ENCODE assay signal across 1 cellular context in the genomic region with DNA sequence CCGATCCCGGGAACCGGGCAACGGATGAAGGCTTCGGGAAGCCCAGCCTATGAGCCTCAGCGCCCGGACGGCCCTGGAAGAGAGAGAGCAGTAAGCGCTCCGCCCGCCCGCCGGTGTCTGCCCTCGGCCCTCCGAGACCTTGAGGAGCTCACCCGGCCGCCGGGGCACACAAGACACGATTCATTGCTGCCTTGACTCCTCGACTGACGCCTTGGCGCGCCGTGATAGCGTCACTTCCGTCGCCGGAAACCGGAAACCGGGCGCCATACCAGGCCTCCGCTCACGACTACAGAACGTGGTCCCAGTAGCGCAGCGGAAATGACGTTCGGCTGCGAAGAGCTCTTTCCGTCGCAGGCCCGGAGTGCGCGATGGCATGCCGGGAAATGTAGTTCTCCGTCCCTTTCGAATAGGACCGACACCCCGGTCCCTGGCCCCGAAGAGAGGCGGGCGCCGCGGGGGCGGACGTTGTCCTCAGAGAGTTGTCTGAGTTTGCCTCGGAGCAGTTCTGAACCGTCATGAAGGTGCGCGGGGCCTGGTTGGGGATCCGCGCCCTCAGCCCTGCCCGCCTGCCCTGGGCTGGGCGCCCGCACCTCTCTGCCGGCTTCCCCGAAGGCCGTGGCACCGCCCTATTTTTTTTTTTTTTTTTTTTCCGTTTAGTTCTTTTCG.
A peak's percentile ranks its signal among the peaks of the same experiment; 100 is the strongest.
TF ChIP-seq lines count a peak whose summit lies in the region.

A gene (minus strand): TSS at position 208 of the 666 bp plus-strand sequence. CDS start 24 bp downstream, at position 184.

TF ChIP-seq in HepG2, 621 proteins besides CTCF, POLR2A, EP300 and RAD21 (continued from another document and continues in another):
- TF ChIP-seq, protein P1, sequence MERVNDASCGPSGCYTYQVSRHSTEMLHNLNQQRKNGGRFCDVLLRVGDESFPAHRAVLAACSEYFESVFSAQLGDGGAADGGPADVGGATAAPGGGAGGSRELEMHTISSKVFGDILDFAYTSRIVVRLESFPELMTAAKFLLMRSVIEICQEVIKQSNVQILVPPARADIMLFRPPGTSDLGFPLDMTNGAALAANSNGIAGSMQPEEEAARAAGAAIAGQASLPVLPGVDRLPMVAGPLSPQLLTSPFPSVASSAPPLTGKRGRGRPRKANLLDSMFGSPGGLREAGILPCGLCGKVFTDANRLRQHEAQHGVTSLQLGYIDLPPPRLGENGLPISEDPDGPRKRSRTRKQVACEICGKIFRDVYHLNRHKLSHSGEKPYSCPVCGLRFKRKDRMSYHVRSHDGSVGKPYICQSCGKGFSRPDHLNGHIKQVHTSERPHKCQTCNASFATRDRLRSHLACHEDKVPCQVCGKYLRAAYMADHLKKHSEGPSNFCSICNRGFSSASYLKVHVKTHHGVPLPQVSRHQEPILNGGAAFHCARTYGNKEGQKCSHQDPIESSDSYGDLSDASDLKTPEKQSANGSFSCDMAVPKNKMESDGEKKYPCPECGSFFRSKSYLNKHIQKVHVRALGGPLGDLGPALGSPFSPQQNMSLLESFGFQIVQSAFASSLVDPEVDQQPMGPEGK (CRISPR knock-in tag; IDR thresholded peaks at IDR 0.05): peak; percentile 49
- TF ChIP-seq KAT2B (IDR thresholded peaks at IDR 0.05; ENCODE audit: borderline replicate concordance, low read depth, low read length): no peak
- no peak; the same call in 1 of the 2 replicates for TF ChIP-seq ZNF556 (CRISPR knock-in tag; IDR thresholded peaks at IDR 0.05; ENCODE audit: borderline replicate concordance)
- TF ChIP-seq HHEX (CRISPR knock-in tag; IDR thresholded peaks at IDR 0.05): no peak
- no peak for TF ChIP-seq PCBP2 (optimal IDR thresholded peaks at IDR 0.05; ENCODE audit: low read depth, low read length, poor library complexity, severe bottlenecking)
- TF ChIP-seq TEAD2 (CRISPR knock-in tag; IDR thresholded peaks at IDR 0.05): no peak
- peak; percentile 65; the same call in 1 of the 2 replicates for TF ChIP-seq MEIS2 (CRISPR knock-in tag; IDR thresholded peaks at IDR 0.05)
- TF ChIP-seq ZNF460 (CRISPR knock-in tag; IDR thresholded peaks at IDR 0.05; ENCODE audit: borderline replicate concordance): peak; percentile 22; the same call in 1 of the 2 replicates
- TF ChIP-seq, protein P2, sequence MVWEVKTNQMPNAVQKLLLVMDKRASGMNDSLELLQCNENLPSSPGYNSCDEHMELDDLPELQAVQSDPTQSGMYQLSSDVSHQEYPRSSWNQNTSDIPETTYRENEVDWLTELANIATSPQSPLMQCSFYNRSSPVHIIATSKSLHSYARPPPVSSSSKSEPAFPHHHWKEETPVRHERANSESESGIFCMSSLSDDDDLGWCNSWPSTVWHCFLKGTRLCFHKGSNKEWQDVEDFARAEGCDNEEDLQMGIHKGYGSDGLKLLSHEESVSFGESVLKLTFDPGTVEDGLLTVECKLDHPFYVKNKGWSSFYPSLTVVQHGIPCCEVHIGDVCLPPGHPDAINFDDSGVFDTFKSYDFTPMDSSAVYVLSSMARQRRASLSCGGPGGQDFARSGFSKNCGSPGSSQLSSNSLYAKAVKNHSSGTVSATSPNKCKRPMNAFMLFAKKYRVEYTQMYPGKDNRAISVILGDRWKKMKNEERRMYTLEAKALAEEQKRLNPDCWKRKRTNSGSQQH (CRISPR knock-in tag; IDR thresholded peaks at IDR 0.05; ENCODE audit: low read depth): peak; percentile 90
- peak; percentile 94 for TF ChIP-seq HDAC2 (CRISPR knock-in tag; IDR thresholded peaks at IDR 0.05)
- TF ChIP-seq KLF6 (CRISPR knock-in tag; IDR thresholded peaks at IDR 0.05): peak; percentile 42; the same call in 1 of the 2 replicates
- no peak for TF ChIP-seq SMARCE1 (IDR thresholded peaks at IDR 0.05; ENCODE audit: borderline replicate concordance)
- TF ChIP-seq MXI1 (IDR thresholded peaks at IDR 0.05; ENCODE audit: borderline replicate concordance, low read depth, low read length): peak; percentile 96; the same call in 2 of the 3 replicates
- TF ChIP-seq NR2C2 (CRISPR knock-in tag; IDR thresholded peaks at IDR 0.05; ENCODE audit: borderline replicate concordance): peak; percentile 88
- TF ChIP-seq, protein P3, sequence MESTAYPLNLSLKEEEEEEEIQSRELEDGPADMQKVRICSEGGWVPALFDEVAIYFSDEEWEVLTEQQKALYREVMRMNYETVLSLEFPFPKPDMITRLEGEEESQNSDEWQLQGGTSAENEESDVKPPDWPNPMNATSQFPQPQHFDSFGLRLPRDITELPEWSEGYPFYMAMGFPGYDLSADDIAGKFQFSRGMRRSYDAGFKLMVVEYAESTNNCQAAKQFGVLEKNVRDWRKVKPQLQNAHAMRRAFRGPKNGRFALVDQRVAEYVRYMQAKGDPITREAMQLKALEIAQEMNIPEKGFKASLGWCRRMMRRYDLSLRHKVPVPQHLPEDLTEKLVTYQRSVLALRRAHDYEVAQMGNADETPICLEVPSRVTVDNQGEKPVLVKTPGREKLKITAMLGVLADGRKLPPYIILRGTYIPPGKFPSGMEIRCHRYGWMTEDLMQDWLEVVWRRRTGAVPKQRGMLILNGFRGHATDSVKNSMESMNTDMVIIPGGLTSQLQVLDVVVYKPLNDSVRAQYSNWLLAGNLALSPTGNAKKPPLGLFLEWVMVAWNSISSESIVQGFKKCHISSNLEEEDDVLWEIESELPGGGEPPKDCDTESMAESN (CRISPR knock-in tag; conservative IDR thresholded peaks at IDR 0.05): peak; percentile 74; the same call in 1 of the 2 replicates
- peak; percentile 100 for TF ChIP-seq KAT8 (CRISPR knock-in tag; IDR thresholded peaks at IDR 0.05)
- no peak for TF ChIP-seq ZNF670 (CRISPR knock-in tag; IDR thresholded peaks at IDR 0.05; ENCODE audit: borderline replicate concordance)
- TF ChIP-seq CBX5 (CRISPR knock-in tag; IDR thresholded peaks at IDR 0.05; ENCODE audit: borderline replicate concordance): peak; percentile 89; the same call in 1 of the 2 replicates
- TF ChIP-seq, protein P4, sequence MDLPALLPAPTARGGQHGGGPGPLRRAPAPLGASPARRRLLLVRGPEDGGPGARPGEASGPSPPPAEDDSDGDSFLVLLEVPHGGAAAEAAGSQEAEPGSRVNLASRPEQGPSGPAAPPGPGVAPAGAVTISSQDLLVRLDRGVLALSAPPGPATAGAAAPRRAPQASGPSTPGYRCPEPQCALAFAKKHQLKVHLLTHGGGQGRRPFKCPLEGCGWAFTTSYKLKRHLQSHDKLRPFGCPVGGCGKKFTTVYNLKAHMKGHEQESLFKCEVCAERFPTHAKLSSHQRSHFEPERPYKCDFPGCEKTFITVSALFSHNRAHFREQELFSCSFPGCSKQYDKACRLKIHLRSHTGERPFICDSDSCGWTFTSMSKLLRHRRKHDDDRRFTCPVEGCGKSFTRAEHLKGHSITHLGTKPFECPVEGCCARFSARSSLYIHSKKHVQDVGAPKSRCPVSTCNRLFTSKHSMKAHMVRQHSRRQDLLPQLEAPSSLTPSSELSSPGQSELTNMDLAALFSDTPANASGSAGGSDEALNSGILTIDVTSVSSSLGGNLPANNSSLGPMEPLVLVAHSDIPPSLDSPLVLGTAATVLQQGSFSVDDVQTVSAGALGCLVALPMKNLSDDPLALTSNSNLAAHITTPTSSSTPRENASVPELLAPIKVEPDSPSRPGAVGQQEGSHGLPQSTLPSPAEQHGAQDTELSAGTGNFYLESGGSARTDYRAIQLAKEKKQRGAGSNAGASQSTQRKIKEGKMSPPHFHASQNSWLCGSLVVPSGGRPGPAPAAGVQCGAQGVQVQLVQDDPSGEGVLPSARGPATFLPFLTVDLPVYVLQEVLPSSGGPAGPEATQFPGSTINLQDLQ (CRISPR knock-in tag; IDR thresholded peaks at IDR 0.05): peak; percentile 94
- TF ChIP-seq ZNF775 (CRISPR knock-in tag; IDR thresholded peaks at IDR 0.05; ENCODE audit: borderline replicate concordance): no peak
- no peak for TF ChIP-seq MAFG (CRISPR knock-in tag; IDR thresholded peaks at IDR 0.05)
- no peak for TF ChIP-seq NCOR1 (IDR thresholded peaks at IDR 0.05; ENCODE audit: borderline replicate concordance, low read length)
- TF ChIP-seq ZNF350 (CRISPR knock-in tag; IDR thresholded peaks at IDR 0.05; ENCODE audit: borderline replicate concordance, low read depth): peak; percentile 98
- TF ChIP-seq, protein P5, sequence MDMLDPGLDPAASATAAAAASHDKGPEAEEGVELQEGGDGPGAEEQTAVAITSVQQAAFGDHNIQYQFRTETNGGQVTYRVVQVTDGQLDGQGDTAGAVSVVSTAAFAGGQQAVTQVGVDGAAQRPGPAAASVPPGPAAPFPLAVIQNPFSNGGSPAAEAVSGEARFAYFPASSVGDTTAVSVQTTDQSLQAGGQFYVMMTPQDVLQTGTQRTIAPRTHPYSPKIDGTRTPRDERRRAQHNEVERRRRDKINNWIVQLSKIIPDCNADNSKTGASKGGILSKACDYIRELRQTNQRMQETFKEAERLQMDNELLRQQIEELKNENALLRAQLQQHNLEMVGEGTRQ (IDR thresholded peaks at IDR 0.05; ENCODE audit: low read depth, low read length): no peak
- TF ChIP-seq, protein P5 (CRISPR knock-in tag; IDR thresholded peaks at IDR 0.05; ENCODE audit: borderline replicate concordance): no peak
- TF ChIP-seq ZNF326 (CRISPR knock-in tag; IDR thresholded peaks at IDR 0.05; ENCODE audit: borderline replicate concordance): no peak
- TF ChIP-seq ZNF570 (CRISPR knock-in tag; IDR thresholded peaks at IDR 0.05; ENCODE audit: borderline replicate concordance): no peak
- TF ChIP-seq ZNF225 (CRISPR knock-in tag; IDR thresholded peaks at IDR 0.05): no peak; the same call in 1 of the 2 replicates
- TF ChIP-seq, protein P6, sequence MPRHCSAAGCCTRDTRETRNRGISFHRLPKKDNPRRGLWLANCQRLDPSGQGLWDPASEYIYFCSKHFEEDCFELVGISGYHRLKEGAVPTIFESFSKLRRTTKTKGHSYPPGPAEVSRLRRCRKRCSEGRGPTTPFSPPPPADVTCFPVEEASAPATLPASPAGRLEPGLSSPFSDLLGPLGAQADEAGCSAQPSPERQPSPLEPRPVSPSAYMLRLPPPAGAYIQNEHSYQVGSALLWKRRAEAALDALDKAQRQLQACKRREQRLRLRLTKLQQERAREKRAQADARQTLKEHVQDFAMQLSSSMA (CRISPR knock-in tag; IDR thresholded peaks at IDR 0.05): no peak
- no peak; the same call in 1 of the 2 replicates for TF ChIP-seq ZNF761 (CRISPR knock-in tag; conservative IDR thresholded peaks at IDR 0.05)
- TF ChIP-seq SALL1 (CRISPR knock-in tag; IDR thresholded peaks at IDR 0.05): peak; percentile 80
- peak; percentile 3 for TF ChIP-seq ZNF781 (CRISPR knock-in tag; IDR thresholded peaks at IDR 0.05; ENCODE audit: borderline replicate concordance, not compliant biosample characterization)
- TF ChIP-seq, protein P7, sequence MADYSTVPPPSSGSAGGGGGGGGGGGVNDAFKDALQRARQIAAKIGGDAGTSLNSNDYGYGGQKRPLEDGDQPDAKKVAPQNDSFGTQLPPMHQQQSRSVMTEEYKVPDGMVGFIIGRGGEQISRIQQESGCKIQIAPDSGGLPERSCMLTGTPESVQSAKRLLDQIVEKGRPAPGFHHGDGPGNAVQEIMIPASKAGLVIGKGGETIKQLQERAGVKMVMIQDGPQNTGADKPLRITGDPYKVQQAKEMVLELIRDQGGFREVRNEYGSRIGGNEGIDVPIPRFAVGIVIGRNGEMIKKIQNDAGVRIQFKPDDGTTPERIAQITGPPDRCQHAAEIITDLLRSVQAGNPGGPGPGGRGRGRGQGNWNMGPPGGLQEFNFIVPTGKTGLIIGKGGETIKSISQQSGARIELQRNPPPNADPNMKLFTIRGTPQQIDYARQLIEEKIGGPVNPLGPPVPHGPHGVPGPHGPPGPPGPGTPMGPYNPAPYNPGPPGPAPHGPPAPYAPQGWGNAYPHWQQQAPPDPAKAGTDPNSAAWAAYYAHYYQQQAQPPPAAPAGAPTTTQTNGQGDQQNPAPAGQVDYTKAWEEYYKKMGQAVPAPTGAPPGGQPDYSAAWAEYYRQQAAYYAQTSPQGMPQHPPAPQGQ (CRISPR knock-in tag; IDR thresholded peaks at IDR 0.05; ENCODE audit: borderline replicate concordance): no peak
- TF ChIP-seq PHF8 (CRISPR knock-in tag; IDR thresholded peaks at IDR 0.05): peak; percentile 90
- peak; percentile 64 for TF ChIP-seq PTBP1 (IDR thresholded peaks at IDR 0.05; ENCODE audit: low read depth, low read length, poor library complexity, severe bottlenecking)
- TF ChIP-seq, protein P8, sequence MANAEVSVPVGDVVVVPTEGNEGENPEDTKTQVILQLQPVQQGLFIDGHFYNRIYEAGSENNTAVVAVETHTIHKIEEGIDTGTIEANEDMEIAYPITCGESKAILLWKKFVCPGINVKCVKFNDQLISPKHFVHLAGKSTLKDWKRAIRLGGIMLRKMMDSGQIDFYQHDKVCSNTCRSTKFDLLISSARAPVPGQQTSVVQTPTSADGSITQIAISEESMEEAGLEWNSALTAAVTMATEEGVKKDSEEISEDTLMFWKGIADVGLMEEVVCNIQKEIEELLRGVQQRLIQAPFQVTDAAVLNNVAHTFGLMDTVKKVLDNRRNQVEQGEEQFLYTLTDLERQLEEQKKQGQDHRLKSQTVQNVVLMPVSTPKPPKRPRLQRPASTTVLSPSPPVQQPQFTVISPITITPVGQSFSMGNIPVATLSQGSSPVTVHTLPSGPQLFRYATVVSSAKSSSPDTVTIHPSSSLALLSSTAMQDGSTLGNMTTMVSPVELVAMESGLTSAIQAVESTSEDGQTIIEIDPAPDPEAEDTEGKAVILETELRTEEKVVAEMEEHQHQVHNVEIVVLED (CRISPR knock-in tag; IDR thresholded peaks at IDR 0.05; ENCODE audit: borderline replicate concordance): peak; percentile 95
- TF ChIP-seq ZNF552 (CRISPR knock-in tag; IDR thresholded peaks at IDR 0.05; ENCODE audit: borderline replicate concordance): no peak
- TF ChIP-seq ZZZ3 (CRISPR knock-in tag; IDR thresholded peaks at IDR 0.05; ENCODE audit: borderline replicate concordance): peak; percentile 75; the same call in 1 of the 2 replicates
- 0 out of 2 replicates have a peak, but pooled peaks have one; percentile 20 for TF ChIP-seq AHR (CRISPR knock-in tag; IDR thresholded peaks at IDR 0.05)
- TF ChIP-seq, protein P9, sequence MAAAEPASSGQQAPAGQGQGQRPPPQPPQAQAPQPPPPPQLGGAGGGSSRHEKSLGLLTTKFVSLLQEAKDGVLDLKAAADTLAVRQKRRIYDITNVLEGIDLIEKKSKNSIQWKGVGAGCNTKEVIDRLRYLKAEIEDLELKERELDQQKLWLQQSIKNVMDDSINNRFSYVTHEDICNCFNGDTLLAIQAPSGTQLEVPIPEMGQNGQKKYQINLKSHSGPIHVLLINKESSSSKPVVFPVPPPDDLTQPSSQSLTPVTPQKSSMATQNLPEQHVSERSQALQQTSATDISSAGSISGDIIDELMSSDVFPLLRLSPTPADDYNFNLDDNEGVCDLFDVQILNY (CRISPR knock-in tag; conservative IDR thresholded peaks at IDR 0.05): no peak
- TF ChIP-seq FOXK1 (CRISPR knock-in tag; IDR thresholded peaks at IDR 0.05; ENCODE audit: borderline replicate concordance, low read depth): peak; percentile 96
- peak; percentile 87; the same call in 1 of the 2 replicates for TF ChIP-seq TP53 (CRISPR knock-in tag; conservative IDR thresholded peaks at IDR 0.05)
- TF ChIP-seq NFKBIZ (CRISPR knock-in tag; IDR thresholded peaks at IDR 0.05): 0 out of 2 replicates have a peak, but pooled peaks have one; percentile 25
- peak; percentile 73; the same call in 1 of the 2 replicates for TF ChIP-seq BORCS8-MEF2B (CRISPR knock-in tag; IDR thresholded peaks at IDR 0.05)
- TF ChIP-seq KDM3A (CRISPR knock-in tag; IDR thresholded peaks at IDR 0.05; ENCODE audit: low read depth): peak; percentile 92
